Comparison of ENCODE assay signal across 1 cellular context in genomic region chr6:36067374-36068011, GRCh38.
TF ChIP-seq lines count a peak whose summit lies in the region.

No MANE protein-coding gene starts in this region.

TF ChIP-seq in IMR-90, 13 proteins besides CTCF, POLR2A, EP300 and RAD21:
- TF ChIP-seq RCOR1 (IDR thresholded peaks at IDR 0.05; ENCODE audit: insufficient replicate concordance, low read length) (no peak), CEBPB (IDR thresholded peaks at IDR 0.05; ENCODE audit: low read depth, low read length) (no peak), BHLHE40 (IDR thresholded peaks at IDR 0.05; ENCODE audit: low read depth, low read length) (no peak), MAFK (IDR thresholded peaks at IDR 0.05; ENCODE audit: low read depth, low read length) (no peak), RFX5 (IDR thresholded peaks at IDR 0.05; ENCODE audit: low read depth, low read length) (no peak), CHD1 (IDR thresholded peaks at IDR 0.05; ENCODE audit: low read depth, low read length) (no peak), SMC3 (IDR thresholded peaks at IDR 0.05; ENCODE audit: low read depth, low read length) (no peak), MAZ (IDR thresholded peaks at IDR 0.05; ENCODE audit: borderline replicate concordance, low read depth, low read length) (no peak), NFE2L2 (IDR thresholded peaks at IDR 0.05; ENCODE audit: low read depth, low read length) (no peak)
TF ChIP-seq in IMR-90: peak in this region for 0.
